ENCODE assay signal across 17 cellular contexts in the genomic region with DNA sequence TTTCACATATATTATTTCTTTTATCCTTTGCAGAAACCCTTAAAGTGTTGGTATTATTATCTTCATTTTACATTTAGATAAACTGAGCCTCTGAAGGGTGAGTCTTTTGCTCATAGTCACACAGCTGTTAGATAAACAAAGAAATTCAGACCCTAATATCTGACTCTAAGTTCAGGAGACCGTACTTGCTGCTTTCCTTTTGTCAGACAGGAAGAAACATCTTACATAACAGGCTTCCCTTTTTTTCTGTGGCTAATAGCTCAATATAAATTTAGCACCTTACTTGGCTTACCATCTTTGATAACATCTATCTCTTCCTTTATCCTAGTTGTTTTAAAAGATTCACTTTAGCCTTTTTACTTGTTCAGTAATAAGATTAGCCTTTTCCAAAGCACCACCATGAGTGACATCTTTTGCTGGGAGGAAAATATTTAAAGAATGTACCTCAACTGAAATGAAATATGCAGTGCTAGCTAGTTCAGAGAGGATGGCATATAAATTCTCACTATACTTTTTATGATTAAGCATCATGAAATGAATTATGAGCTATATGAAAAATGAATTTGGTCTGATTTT.
DNase-seq lines count a peak whose midpoint lies in the region; ATAC-seq and TF ChIP-seq lines count a peak whose summit lies in the region.
"Had no signal": no experiment of that assay in that cellular context is flagged by ENCODE, and none has a peak within 500 bp of the region (broad histone marks: within the 10 kb centered on the region; RNA-seq: fewer than 3 reads in every experiment).

No MANE protein-coding gene starts in this region.

- 0 out of 2 replicates have a peak overlapping the region, but pooled peaks have one; percentile 8 for H2AFZ ChIP-seq in SK-N-SH (ENCODE audit: low read depth)

- CTCF ChIA-PET in SK-N-SH (lab: Yijun Ruan, JAX): interaction anchor here (1.0 to 1.3 kb wide), 2 partner anchors 13 to 20 kb away, joined by 3 to 4 read pairs; no protein-coding TSS in a partner anchor

- TF ChIP-seq EP300 in SK-N-SH (IDR thresholded peaks at IDR 0.05; ENCODE audit: borderline replicate concordance in 1 of 2, low read depth in 1 of 2, low read length in 1 of 2): no peak
- no peak for TF ChIP-seq EP300 in ovary (IDR thresholded peaks at IDR 0.05)

- 64% methylated on average over 1 of the region's 1 CpG for WGBS in SK-N-SH (ENCODE audit: low lambda C conversion rate)
- WGBS in ovary, 3 donors: 10 to 40% (median 17%) methylated on average over 1 of the region's 1 CpG

- H3K27me3 ChIP-seq in left ventricle myocardium inferior (ENCODE audit: low read depth) (no peaks in the 10 kb centered on the region), right atrium auricular region (no peaks in the 10 kb centered on the region), SK-N-SH (ENCODE audit: insufficient read depth) (no peaks in the 10 kb centered on the region), subcutaneous abdominal adipose tissue (ENCODE audit: control insufficient read depth in 5 of 5, insufficient read depth in 4 of 5, low read length in 5 of 5) (no peaks in the 10 kb centered on the region), ovary (no peaks in the 10 kb centered on the region)
- H3K27me3 ChIP-seq: SJSA1 had no signal

- H3K4me3 ChIP-seq in left ventricle myocardium inferior (no peak overlapping the region), right atrium auricular region (no peak overlapping the region), SK-N-SH (ENCODE audit: low read depth in 2 of 2, low read length in 1 of 2) (no peak overlapping the region), subcutaneous abdominal adipose tissue (ENCODE audit: low read depth in 1 of 5, low read length in 5 of 5) (no peak overlapping the region), ovary (no peak overlapping the region)
- H3K4me3 ChIP-seq: SJSA1 had no signal

- H3K9me3 ChIP-seq in left ventricle myocardium inferior (replicated peaks) (no peaks in the 10 kb centered on the region), right atrium auricular region (no peaks in the 10 kb centered on the region), SK-N-SH (no peaks in the 10 kb centered on the region), subcutaneous abdominal adipose tissue (ENCODE audit: control insufficient read depth in 5 of 5, low read length in 5 of 5) (no peaks in the 10 kb centered on the region), ovary (no peaks in the 10 kb centered on the region)
- H3K9me3 ChIP-seq: SJSA1 had no signal

- no peaks in the 10 kb centered on the region for H4K20me1 ChIP-seq in SK-N-SH (ENCODE audit: insufficient read depth)

- H3K36me3 ChIP-seq in left ventricle myocardium inferior (no peaks in the 10 kb centered on the region), right atrium auricular region (no peaks in the 10 kb centered on the region), SK-N-SH (replicated peaks in 1 of 2; ENCODE audit: control insufficient read depth in 1 of 2, insufficient read depth in 2 of 2, low read length in 1 of 2) (peaks cover 0 to 3% of the 10 kb centered on the region in 2 experiments), subcutaneous abdominal adipose tissue (ENCODE audit: control insufficient read depth in 5 of 5, insufficient read depth in 5 of 5, low read length in 5 of 5) (peaks cover 0 to 2% (median 0%) of the 10 kb centered on the region in 5 donors), ovary (no peaks in the 10 kb centered on the region)
- H3K36me3 ChIP-seq: SJSA1 had no signal

- H3K79me2 ChIP-seq in SK-N-SH (ENCODE audit: insufficient read depth): no peaks in the 10 kb centered on the region

- no peak for ATAC-seq in left ventricle myocardium superior
- ATAC-seq: activated T-cell treated with anti-CD3 and anti-CD28 coated beads, Interleukin-2, amount 50 U/mL, for 72 hours had no signal

- no peaks in the 10 kb centered on the region for H3K9me2 ChIP-seq in SK-N-SH

- peak overlapping the region; percentile 50 for H3K27ac ChIP-seq in left ventricle myocardium inferior (replicated peaks)
- H3K27ac ChIP-seq in right atrium auricular region: peak overlapping the region in 1 of 2 donors; percentile 6
- peak overlapping the region in 1 of 2 experiments; percentile 29; a peak in 1 of 4 replicates for H3K27ac ChIP-seq in SK-N-SH (ENCODE audit: low read depth in 2 of 2, low read length in 1 of 2)
- H3K27ac ChIP-seq in subcutaneous abdominal adipose tissue (ENCODE audit: low read depth, low read length): peak overlapping the region; percentile 80
- no peak overlapping the region for H3K27ac ChIP-seq in ovary
- H3K27ac ChIP-seq: SJSA1 had no signal

- TF ChIP-seq POLR2A in ovary (IDR thresholded peaks at IDR 0.05): no peak

- H3K9ac ChIP-seq in SK-N-SH: no peak overlapping the region
- H3K9ac ChIP-seq in subcutaneous abdominal adipose tissue (ENCODE audit: low read length in 5 of 5): no peak overlapping the region

- POLR2A ChIA-PET in SK-N-SH (lab: Yijun Ruan, JAX): no interaction called here

- no peak overlapping the region for H3K4me2 ChIP-seq in SK-N-SH

- peaks cover 59% of the 10 kb centered on the region for H3K4me1 ChIP-seq in left ventricle myocardium inferior
- peaks cover 0 to 31% of the 10 kb centered on the region in 2 donors for H3K4me1 ChIP-seq in right atrium auricular region
- H3K4me1 ChIP-seq in SK-N-SH (ENCODE audit: control insufficient read depth in 1 of 2, insufficient read depth in 2 of 2, low read depth in 1 of 2, low read length in 1 of 2): peaks cover 17 to 27% of the 10 kb centered on the region in 2 experiments; a peak in 3 of 4 replicates
- peaks cover 5 to 58% (median 35%) of the 10 kb centered on the region in 5 donors for H3K4me1 ChIP-seq in subcutaneous abdominal adipose tissue (ENCODE audit: control insufficient read depth in 5 of 5, insufficient read depth in 5 of 5, low read length in 5 of 5)
- peaks cover 2% of the 10 kb centered on the region for H3K4me1 ChIP-seq in ovary (ENCODE audit: insufficient read depth)

- TF ChIP-seq CTCF in left ventricle myocardium inferior (IDR thresholded peaks at IDR 0.05; ENCODE audit: borderline replicate concordance) (no peak), right atrium auricular region (IDR thresholded peaks at IDR 0.05) (no peak), SK-N-SH (IDR thresholded peaks at IDR 0.05) (no peak), ovary (IDR thresholded peaks at IDR 0.05) (no peak)

- intact Hi-C loops in left ventricle myocardium inferior (cut with micrococcal nuclease): no loop called here
- intact Hi-C loops in ovary (cut with DNase I): no loop called here
- intact Hi-C loops in left ventricle myocardium superior (cut with micrococcal nuclease): no loop called here

- peaks cover 19% of the 10 kb centered on the region for H3F3A ChIP-seq in SK-N-SH (replicated peaks; ENCODE audit: insufficient read depth)

- TF ChIP-seq RAD21 in SK-N-SH (IDR thresholded peaks at IDR 0.05; ENCODE audit: low read length): no peak

- DNase-seq in left ventricle myocardium inferior (no peak), right atrium auricular region (ENCODE audit: low spot score) (no peak), SK-N-SH (no peak), globus pallidus (ENCODE audit: low spot score) (peak; percentile 35), ovary (no peak), NCI-H1092 (lab: John Stamatoyannopoulos, UW) (no peak), left ventricle myocardium superior (no peak)
- DNase-seq: activated CD4-positive, alpha-beta T cell treated with anti-CD3 and anti-CD28 coated beads for 1 hour; activated T-cell treated with anti-CD3 and anti-CD28 coated beads, Interleukin-2, amount 50 U/mL, for 72 hours; anterior cingulate cortex; DMS79; effector CD4-positive, alpha-beta T cell; kidney glomerular epithelial cell; NCI-H1436; NCI-H774 had no signal

TF ChIP-seq in SK-N-SH, 30 proteins besides CTCF, POLR2A, EP300 and RAD21:
- TF ChIP-seq RFX5 (IDR thresholded peaks at IDR 0.05; ENCODE audit: low read length): no peak
- 0 out of 2 replicates have a peak, but pooled peaks have one; percentile 26 for TF ChIP-seq JUND (IDR thresholded peaks at IDR 0.05)
- TF ChIP-seq, protein P1, sequence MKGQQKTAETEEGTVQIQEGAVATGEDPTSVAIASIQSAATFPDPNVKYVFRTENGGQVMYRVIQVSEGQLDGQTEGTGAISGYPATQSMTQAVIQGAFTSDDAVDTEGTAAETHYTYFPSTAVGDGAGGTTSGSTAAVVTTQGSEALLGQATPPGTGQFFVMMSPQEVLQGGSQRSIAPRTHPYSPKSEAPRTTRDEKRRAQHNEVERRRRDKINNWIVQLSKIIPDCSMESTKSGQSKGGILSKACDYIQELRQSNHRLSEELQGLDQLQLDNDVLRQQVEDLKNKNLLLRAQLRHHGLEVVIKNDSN (IDR thresholded peaks at IDR 0.05; ENCODE audit: borderline replicate concordance, low read depth): no peak
- TF ChIP-seq NFIC (IDR thresholded peaks at IDR 0.05; ENCODE audit: borderline replicate concordance): no peak
- TF ChIP-seq TCF12 (IDR thresholded peaks at IDR 0.05): peak; percentile 14; the same call in 1 of the 2 replicates
- TF ChIP-seq RXRA (IDR thresholded peaks at IDR 0.05; ENCODE audit: borderline replicate concordance, low read depth): no peak
- peak; percentile 46 for TF ChIP-seq PBX3 (IDR thresholded peaks at IDR 0.05)
- no peak for TF ChIP-seq POLR2AphosphoS5 (IDR thresholded peaks at IDR 0.05; ENCODE audit: low read depth, low read length)
- no peak for TF ChIP-seq FOXJ3 (CRISPR knock-in tag; IDR thresholded peaks at IDR 0.05)

Comparison
In these comparisons a context has a peak if more than half of its experiments do, and no peak if none do; other contexts are left out.
1. H3K27ac ChIP-seq: peak in left ventricle myocardium inferior (single experiment) and subcutaneous abdominal adipose tissue (single experiment); none in ovary (0 of 2).